ENCODE assay signal across 21 cellular contexts in genomic region chr12:112680993-112681392, GRCh38.
A peak's percentile ranks its signal among the peaks of the same experiment; 100 is the strongest.
DNase-seq lines count a peak whose midpoint lies in the region; ATAC-seq, FAIRE-seq and TF ChIP-seq lines count a peak whose summit lies in the region.
"Had no signal": no experiment of that assay in that cellular context is flagged by ENCODE, and none has a peak within 500 bp of the region (broad histone marks: within the 10 kb centered on the region; RNA-seq: fewer than 3 reads in every experiment).

No MANE protein-coding gene starts in this region.

- no peak for TF ChIP-seq POLR2A in HCT116 (IDR thresholded peaks at IDR 0.05; ENCODE audit: borderline replicate concordance, extremely low read depth, insufficient read depth, insufficient read length)

- no peaks in the 10 kb centered on the region for H3K23me2 ChIP-seq in H9 (ENCODE audit: insufficient read length, low read depth, low read length, poor library complexity, severe bottlenecking)

- FAIRE-seq in D721Med (lab: Jason Lieb, UNC), result no peak
- FAIRE-seq: A204.1, G401.6, GM12891, GM19239 had no signal

- ATAC-seq in HCT116 (no peak; the same call in 1 of the 2 replicates), HG02970 (IDR thresholded peaks at IDR 0.05; ENCODE audit: low FRiP score, unreplicated experiment) (no peak)
- ATAC-seq in CD4-positive, alpha-beta T cell (ENCODE audit: poor library complexity), result no peak

- no peak overlapping the region for H4K91ac ChIP-seq in H9 (ENCODE audit: insufficient read length, low read depth, low read length)

- no peak overlapping the region for H2BK120ac ChIP-seq in H9 (ENCODE audit: low read depth, low read length, poor library complexity, severe bottlenecking)

- H3K27ac ChIP-seq in HCT116 (ENCODE audit: low read depth, low read length) (no peak overlapping the region), SK-N-MC (peak overlapping the region; percentile 71), neural progenitor cell (no peak overlapping the region), H9 (ENCODE audit: insufficient read length, low read depth, low read length) (no peak overlapping the region)
- H3K27ac ChIP-seq in CD4-positive, alpha-beta T cell (ENCODE audit: low read depth, low read length), result no peak overlapping the region
- H3K27ac ChIP-seq: BLaER1 treated with 17β-estradiol and CSF1 and Interleukin-3, amounts not matched to agents 10 nM and 100 nM; C4-2B had no signal

- H3K36me3 ChIP-seq in HCT116 (ENCODE audit: control insufficient read depth in 1 of 2, insufficient read depth in 2 of 2, low read length in 2 of 2) (no peaks in the 10 kb centered on the region), SK-N-MC (ENCODE audit: insufficient read depth, low read length) (no peaks in the 10 kb centered on the region), neural progenitor cell (no peaks in the 10 kb centered on the region)
- H3K36me3 ChIP-seq: BLaER1 treated with 17β-estradiol and CSF1 and Interleukin-3, amounts not matched to agents 10 nM and 100 nM had no signal

- no peak overlapping the region for H4K5ac ChIP-seq in H9 (ENCODE audit: insufficient read length, low read depth, low read length)

- no peak overlapping the region for H3K27ac Mint-ChIP-seq in neural progenitor cell
- no peak overlapping the region for H3K27ac Mint-ChIP-seq in CD4-positive, alpha-beta T cell
- H3K27ac Mint-ChIP-seq in H9, result no peak overlapping the region
- H3K27ac Mint-ChIP-seq: B cell; CD4-positive, alpha-beta memory T cell; CD8-positive, alpha-beta memory T cell had no signal

- no peak for DNase-seq in HCT116 (ENCODE audit: low read depth, low spot score)
- DNase-seq in SK-N-MC (ENCODE audit: low read depth, low spot score), result no peak
- DNase-seq in neural progenitor cell (ENCODE audit: low spot score), result no peak
- DNase-seq in CD4-positive, alpha-beta T cell, result no peak
- no peak for DNase-seq in D721Med (ENCODE audit: insufficient read length, low spot score)
- DNase-seq in H9, result no peak
- DNase-seq: 8988T; AML-193; CD4-positive, alpha-beta memory T cell; CD8-positive, alpha-beta memory T cell; COR-L47; DMS79 treated with DMSO at 0.1 percent for 48 hours; GF-D8 had no signal

- H3K9me3 ChIP-seq in HCT116 (ENCODE audit: control insufficient read depth in 1 of 2, insufficient read depth in 1 of 2, low read depth in 1 of 2, low read length in 2 of 2), result no peaks in the 10 kb centered on the region
- H3K9me3 ChIP-seq in SK-N-MC (ENCODE audit: low read depth, low read length), result no peaks in the 10 kb centered on the region
- H3K9me3 ChIP-seq in neural progenitor cell (ENCODE audit: low read depth), result no peaks in the 10 kb centered on the region
- H3K9me3 ChIP-seq in CD4-positive, alpha-beta T cell (ENCODE audit: control insufficient read depth, low read length), result no peaks in the 10 kb centered on the region
- H3K9me3 ChIP-seq in H9 (ENCODE audit: control insufficient read depth, low read depth, low read length), result no peaks in the 10 kb centered on the region
- H3K9me3 ChIP-seq: BLaER1 treated with 17β-estradiol and CSF1 and Interleukin-3, amounts not matched to agents 10 nM and 100 nM had no signal

- no peaks in the 10 kb centered on the region for H3F3A ChIP-seq in neural progenitor cell (ENCODE audit: low read depth)

- H2BK12ac ChIP-seq in H9 (ENCODE audit: insufficient read length, low read depth, low read length), result no peak overlapping the region

- H2BK5ac ChIP-seq in H9 (ENCODE audit: insufficient read length, low read length), result no peak overlapping the region

- H3K14ac ChIP-seq in H9 (ENCODE audit: insufficient read depth, low read length), result no peak overlapping the region

- H2BK20ac ChIP-seq in H9 (ENCODE audit: low read depth, low read length, poor library complexity, severe bottlenecking), result no peak overlapping the region

- H3K9me2 ChIP-seq in HCT116 (ENCODE audit: insufficient read depth), result no peaks in the 10 kb centered on the region

- no peak overlapping the region for H3K4me2 ChIP-seq in HCT116 (ENCODE audit: low read length)
- no peak overlapping the region for H3K4me2 ChIP-seq in neural progenitor cell
- no peak overlapping the region for H3K4me2 ChIP-seq in H9 (ENCODE audit: insufficient read depth, insufficient read length, low read length)
- H3K4me2 ChIP-seq: BLaER1 treated with 17β-estradiol and CSF1 and Interleukin-3, amounts not matched to agents 10 nM and 100 nM had no signal

- BruUV-seq in HCT116 (replicated peaks; lab: Mats Ljungman, UMichigan), result no TSS peak

- H3K4me3 ChIP-seq in HCT116 (replicated peaks in 1 of 2; ENCODE audit: low read depth in 1 of 2, low read length in 2 of 2) (no peak overlapping the region), SK-N-MC (no peak overlapping the region), neural progenitor cell (no peak overlapping the region)
- H3K4me3 ChIP-seq: BLaER1 treated with 17β-estradiol and CSF1 and Interleukin-3, amounts not matched to agents 10 nM and 100 nM had no signal

- H2AFZ ChIP-seq in HCT116 (ENCODE audit: low read depth, low read length, poor library complexity, severe bottlenecking) (no peak overlapping the region), neural progenitor cell (replicated peaks) (peak overlapping the region; percentile 45), H9 (ENCODE audit: low read length) (no peak overlapping the region)

- RAD21 ChIA-PET in HCT116 (lab: Charles Lee; ENCODE audit: low non-redundant PET in 1 of 2, low total read pairs in 2 of 2, uncharacterized antibody in 2 of 2, unreplicated experiment in 2 of 2), result no interaction called here

- POLR2A ChIA-PET in HCT116 (lab: Charles Lee), result no interaction called here
- POLR2A ChIA-PET in CD4-positive, alpha-beta T cell (lab: Charles Lee), result no interaction called here

- peaks cover 2% of the 10 kb centered on the region for H3K27me3 Mint-ChIP-seq in neural progenitor cell (ENCODE audit: insufficient read depth, low read depth)
- H3K27me3 Mint-ChIP-seq in CD4-positive, alpha-beta T cell, result peaks cover 56% of the 10 kb centered on the region
- peaks cover 24% of the 10 kb centered on the region for H3K27me3 Mint-ChIP-seq in H9 (ENCODE audit: low read depth)

- intact Hi-C loops in HCT116 (cut with micrococcal nuclease), result no loop called here
- intact Hi-C loops in CD4-positive, alpha-beta T cell (cut with DNase I, micrococcal nuclease), result no loop called here

- no peaks in the 10 kb centered on the region for H3K36me3 Mint-ChIP-seq in neural progenitor cell
- no peaks in the 10 kb centered on the region for H3K36me3 Mint-ChIP-seq in CD4-positive, alpha-beta T cell (ENCODE audit: low read depth)
- H3K36me3 Mint-ChIP-seq in H9 (ENCODE audit: insufficient read depth in 1 of 3, low read depth in 3 of 3), result no peaks in the 10 kb centered on the region
- H3K36me3 Mint-ChIP-seq: CD4-positive, alpha-beta memory T cell; CD8-positive, alpha-beta memory T cell had no signal

- WGBS in H9 (ENCODE audit: extremely low coverage, insufficient read length, low lambda C conversion rate), result no CpG with 5 or more reads among the region's 4 CpGs

- no peak overlapping the region for H3K18ac ChIP-seq in H9 (ENCODE audit: insufficient read length, low read depth, low read length)

- H3K27me3 ChIP-seq in HCT116 (ENCODE audit: insufficient read depth, low read length), result peaks cover 87% of the 10 kb centered on the region
- no peaks in the 10 kb centered on the region for H3K27me3 ChIP-seq in neural progenitor cell
- no peaks in the 10 kb centered on the region for H3K27me3 ChIP-seq in CD4-positive, alpha-beta T cell (ENCODE audit: control insufficient read depth, insufficient read depth, low read length)
- no peaks in the 10 kb centered on the region for H3K27me3 ChIP-seq in H9 (ENCODE audit: insufficient read depth, low read length)
- H3K27me3 ChIP-seq: BLaER1 treated with 17β-estradiol and CSF1 and Interleukin-3, amounts not matched to agents 10 nM and 100 nM had no signal

- H3K79me2 ChIP-seq in HCT116 (ENCODE audit: insufficient read depth, low read length), result no peaks in the 10 kb centered on the region
- no peaks in the 10 kb centered on the region for H3K79me2 ChIP-seq in neural progenitor cell (ENCODE audit: low read depth)
- no peaks in the 10 kb centered on the region for H3K79me2 ChIP-seq in H9 (ENCODE audit: insufficient read depth, low read length)

- H4K8ac ChIP-seq in H9 (replicated peaks; ENCODE audit: insufficient read length, low read depth, low read length), result no peak overlapping the region

- no peak overlapping the region for H3T11ph ChIP-seq in H9 (ENCODE audit: low read length)

- CTCF ChIA-PET in HCT116 (lab: Charles Lee), result no interaction called here
- CTCF ChIA-PET in CD4-positive, alpha-beta T cell (lab: Charles Lee), result no interaction called here

- H3K23ac ChIP-seq in H9 (ENCODE audit: insufficient read length, low read depth, low read length), result no peak overlapping the region

- H3K9me3 Mint-ChIP-seq in neural progenitor cell (no peaks in the 10 kb centered on the region), H9 (no peaks in the 10 kb centered on the region)
- H3K9me3 Mint-ChIP-seq in CD4-positive, alpha-beta T cell, result no peaks in the 10 kb centered on the region
- H3K9me3 Mint-ChIP-seq: CD8-positive, alpha-beta memory T cell had no signal

- no peaks in the 10 kb centered on the region for H3K79me1 ChIP-seq in H9 (ENCODE audit: insufficient read depth, low read depth, low read length, poor library complexity, severe bottlenecking)

- no peak overlapping the region for H3K9ac ChIP-seq in HCT116 (ENCODE audit: low read length)
- H3K9ac ChIP-seq in SK-N-MC (ENCODE audit: insufficient read length), result no peak overlapping the region
- no peak overlapping the region for H3K9ac ChIP-seq in neural progenitor cell
- H3K9ac ChIP-seq in H9 (ENCODE audit: extremely low read depth, insufficient read length, low read length), result no peak overlapping the region
- H3K9ac ChIP-seq: BLaER1 treated with 17β-estradiol and CSF1 and Interleukin-3, amounts not matched to agents 10 nM and 100 nM had no signal

- TF ChIP-seq RAD21 in HCT116 (IDR thresholded peaks at IDR 0.05; ENCODE audit: low read depth), result no peak

- H2BK15ac ChIP-seq in H9 (ENCODE audit: low read depth, low read length), result no peak overlapping the region

- H3K4me1 Mint-ChIP-seq in neural progenitor cell, result no peaks in the 10 kb centered on the region
- H3K4me1 Mint-ChIP-seq in CD4-positive, alpha-beta T cell (ENCODE audit: low read depth), result no peaks in the 10 kb centered on the region
- H3K4me1 Mint-ChIP-seq in H9, result peaks cover 8 to 19% of the 10 kb centered on the region in 2 experiments
- H3K4me1 Mint-ChIP-seq: B cell; CD4-positive, alpha-beta memory T cell; CD8-positive, alpha-beta memory T cell had no signal

- TF ChIP-seq CTCF in HCT116 (IDR thresholded peaks at IDR 0.05 in 2 of 3, conservative IDR thresholded peaks at IDR 0.05 in 1 of 3; ENCODE audit: borderline replicate concordance in 1 of 3, insufficient read depth in 1 of 3, low read depth in 2 of 3, low read length in 2 of 3) (no peak), neural progenitor cell (IDR thresholded peaks at IDR 0.05) (no peak), D721Med (IDR thresholded peaks at IDR 0.05; ENCODE audit: insufficient read depth, missing control alignments) (no peak), H9 (conservative IDR thresholded peaks at IDR 0.05) (no peak)
- TF ChIP-seq CTCF in CD4-positive, alpha-beta T cell (IDR thresholded peaks at IDR 0.05), result no peak

- H3K4me1 ChIP-seq in HCT116 (ENCODE audit: control insufficient read depth in 1 of 2, insufficient read depth in 2 of 2, low read length in 2 of 2) (no peaks in the 10 kb centered on the region), neural progenitor cell (peaks cover 7% of the 10 kb centered on the region), H9 (ENCODE audit: insufficient read depth, low read length) (no peaks in the 10 kb centered on the region)

- H3K56ac ChIP-seq in H9 (ENCODE audit: insufficient read length, low read depth, low read length), result no peak overlapping the region

- no peak overlapping the region for H3K4ac ChIP-seq in H9 (ENCODE audit: low read depth, low read length)

- H3K4me3 Mint-ChIP-seq in neural progenitor cell (no peak overlapping the region), H9 (no peak overlapping the region)
- H3K4me3 Mint-ChIP-seq in CD4-positive, alpha-beta T cell, result no peak overlapping the region
- H3K4me3 Mint-ChIP-seq: B cell; CD4-positive, alpha-beta memory T cell; CD8-positive, alpha-beta memory T cell had no signal

- H2AK5ac ChIP-seq in H9 (ENCODE audit: insufficient read length, low read length), result no peak overlapping the region

- H4K20me1 ChIP-seq in HCT116 (ENCODE audit: insufficient read depth), result no peaks in the 10 kb centered on the region
- H4K20me1 ChIP-seq in neural progenitor cell (ENCODE audit: low read depth), result no peaks in the 10 kb centered on the region
- no peaks in the 10 kb centered on the region for H4K20me1 ChIP-seq in H9 (ENCODE audit: control insufficient read depth, insufficient read depth, insufficient read length)
- H4K20me1 ChIP-seq: BLaER1 treated with 17β-estradiol and CSF1 and Interleukin-3, amounts not matched to agents 10 nM and 100 nM had no signal
